Comparison of ENCODE assay signal across 12 cellular contexts in the genomic region with DNA sequence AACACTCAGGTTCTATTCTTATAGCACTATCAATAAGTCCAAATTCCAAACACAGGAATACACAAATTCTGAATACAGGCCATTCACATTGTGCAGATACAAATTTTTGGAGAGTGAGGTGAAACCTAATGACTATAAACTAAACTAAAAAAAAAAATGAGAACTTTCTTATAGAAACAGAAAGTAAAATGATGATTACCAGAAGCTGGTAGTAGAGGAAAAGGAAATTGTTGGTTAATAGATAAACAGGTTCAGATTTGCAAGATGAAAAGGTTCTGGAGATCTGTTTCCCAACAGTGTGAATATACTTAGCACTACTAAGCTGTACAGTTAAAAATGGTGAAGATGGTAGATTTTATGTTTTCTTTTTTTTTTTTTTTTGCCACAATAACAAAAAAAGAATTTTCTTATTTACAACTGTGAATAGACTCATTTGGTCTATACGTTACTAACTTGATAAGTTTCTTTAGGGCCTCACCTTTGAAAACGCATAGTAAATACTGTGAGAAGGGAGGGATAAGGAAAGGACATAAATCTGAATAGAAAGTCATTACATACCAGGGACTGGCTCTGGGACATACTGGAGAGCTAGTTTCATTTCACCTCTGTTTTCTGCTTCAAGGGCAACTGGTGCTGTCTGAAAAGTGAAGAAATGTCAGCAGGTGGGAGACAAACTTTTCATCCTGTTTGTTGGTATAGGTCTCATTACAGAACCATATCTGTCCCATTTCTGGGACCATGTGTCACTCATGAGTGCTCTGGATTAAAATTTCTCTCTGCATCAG. TPM values are rescaled to one million over a fixed set of nuclear protein-coding genes. Genes with fewer than 3 reads are reported as not detected.
DNase-seq lines count a peak whose midpoint lies in the region; ATAC-seq, FAIRE-seq and TF ChIP-seq lines count a peak whose summit lies in the region.
"Had no signal": no experiment of that assay in that cellular context is flagged by ENCODE, and none has a peak within 500 bp of the region (broad histone marks: within the 10 kb centered on the region; RNA-seq: fewer than 3 reads in every experiment).

No MANE protein-coding gene starts in this region.

- H3K4me3 Mint-ChIP-seq in CD4-positive, alpha-beta memory T cell, result peak overlapping the region in 7 of 8 donors; percentile 32 to 72 (median 61)
- peak overlapping the region; percentile 36 for H3K4me3 Mint-ChIP-seq in activated CD8-positive, alpha-beta T cell treated with anti-CD3 and anti-CD28 coated beads for 36 hours

- H3K4me1 ChIP-seq in CD4-positive, alpha-beta memory T cell (ENCODE audit: insufficient read depth, low read length), result peaks cover 25% of the 10 kb centered on the region

- no peak for TF ChIP-seq CTCF in activated CD8-positive, alpha-beta T cell treated with anti-CD3 and anti-CD28 coated beads for 36 hours (IDR thresholded peaks at IDR 0.05)

- ATAC-seq in GM19395 (IDR thresholded peaks at IDR 0.05; ENCODE audit: unreplicated experiment) (peak; percentile 96), HG03025 (IDR thresholded peaks at IDR 0.05; ENCODE audit: low FRiP score, unreplicated experiment) (peak; percentile 73), left cardiac atrium (no peak)
- peak; percentile 67 for ATAC-seq in activated CD8-positive, alpha-beta T cell treated with anti-CD3 and anti-CD28 coated beads for 36 hours

- peaks cover 17 to 24% of the 10 kb centered on the region in 2 donors for H3K36me3 Mint-ChIP-seq in CD4-positive, alpha-beta memory T cell
- H3K36me3 Mint-ChIP-seq in activated CD8-positive, alpha-beta T cell treated with anti-CD3 and anti-CD28 coated beads for 36 hours (ENCODE audit: low read depth), result no peaks in the 10 kb centered on the region
- H3K36me3 Mint-ChIP-seq: CD14-positive monocyte had no signal

- POLR2A ChIA-PET in CD4-positive, alpha-beta memory T cell (lab: Charles Lee; ENCODE audit: partially characterized antibody), result interaction anchor here (0.6 to 1.8 kb wide), 9 partner anchors 9 to 163 kb away, joined by 3 to 5 read pairs (median 3); a partner anchor contains a TSS
- POLR2A ChIA-PET in activated CD8-positive, alpha-beta T cell treated with anti-CD3 and anti-CD28 coated beads for 36 hours (lab: Charles Lee), result interaction anchor here (0.8 to 1.1 kb wide), 4 partner anchors 8 to 80 kb away, joined by 3 to 4 read pairs (median 3); a partner anchor contains a TSS

- peak overlapping the region in 1 of 2 donors; percentile 7 for H3K4me3 ChIP-seq in CD4-positive, alpha-beta memory T cell (ENCODE audit: low read length in 2 of 2)
- H3K4me3 ChIP-seq: transverse colon had no signal

- intact Hi-C loops in CD4-positive, alpha-beta memory T cell (cut with micrococcal nuclease), result loop anchor here (2.0 to 10.0 kb wide), 2 partner anchors 51 to 295 kb away; no protein-coding TSS in a partner anchor
- intact Hi-C loops in activated CD8-positive, alpha-beta T cell treated with anti-CD3 and anti-CD28 coated beads for 36 hours (cut with micrococcal nuclease), result loop anchor here (5.0 kb wide), 1 partner anchor 47 kb away; no protein-coding TSS in a partner anchor
- intact Hi-C loops in left cardiac atrium (cut with DNase I), result loop anchor here (5.0 to 10.0 kb wide), 2 partner anchors 122 to 125 kb away; no protein-coding TSS in a partner anchor

- CTCF ChIA-PET in CD4-positive, alpha-beta memory T cell (lab: Charles Lee; ENCODE audit: partially characterized antibody), result interaction anchor here (1.3 to 4.2 kb wide), 4 partner anchors 13 to 155 kb away, joined by 3 to 20 read pairs (median 8); a partner anchor contains a TSS
- CTCF ChIA-PET in activated CD8-positive, alpha-beta T cell treated with anti-CD3 and anti-CD28 coated beads for 36 hours (lab: Charles Lee), result interaction anchor here (0.7 to 1.4 kb wide), 5 partner anchors 15 to 571 kb away, joined by 3 to 4 read pairs (median 4); a partner anchor contains a TSS

- H3K9me3 ChIP-seq in CD4-positive, alpha-beta memory T cell (ENCODE audit: control insufficient read depth in 1 of 2, low read length in 2 of 2), result no peaks in the 10 kb centered on the region
- H3K9me3 ChIP-seq: transverse colon had no signal

- no peak overlapping the region for H3K27ac ChIP-seq in CD4-positive, alpha-beta memory T cell (ENCODE audit: low read depth, low read length)
- H3K27ac ChIP-seq: transverse colon had no signal

- H3K36me3 ChIP-seq in CD4-positive, alpha-beta memory T cell (ENCODE audit: insufficient read depth, low read length), result no peaks in the 10 kb centered on the region
- H3K36me3 ChIP-seq: transverse colon had no signal

- H3K4me1 Mint-ChIP-seq in CD4-positive, alpha-beta memory T cell, result peaks cover 21 to 32% (median 23%) of the 10 kb centered on the region in 4 donors
- H3K4me1 Mint-ChIP-seq in activated CD8-positive, alpha-beta T cell treated with anti-CD3 and anti-CD28 coated beads for 36 hours (ENCODE audit: low read depth), result peaks cover 28% of the 10 kb centered on the region

- H3K9me3 Mint-ChIP-seq in CD4-positive, alpha-beta memory T cell, result no peaks in the 10 kb centered on the region
- H3K9me3 Mint-ChIP-seq in activated CD8-positive, alpha-beta T cell treated with anti-CD3 and anti-CD28 coated beads for 36 hours, result no peaks in the 10 kb centered on the region

- no peaks in the 10 kb centered on the region for H3K27me3 Mint-ChIP-seq in CD4-positive, alpha-beta memory T cell
- H3K27me3 Mint-ChIP-seq in activated CD8-positive, alpha-beta T cell treated with anti-CD3 and anti-CD28 coated beads for 36 hours, result no peaks in the 10 kb centered on the region

- no peak for FAIRE-seq in RCC 7860 (lab: Jason Lieb, UNC)

- H3K27me3 ChIP-seq in CD4-positive, alpha-beta memory T cell (ENCODE audit: insufficient read depth, low read length), result no peaks in the 10 kb centered on the region
- H3K27me3 ChIP-seq: transverse colon had no signal

- peak overlapping the region; percentile 40 to 87 (median 68) for H3K27ac Mint-ChIP-seq in CD4-positive, alpha-beta memory T cell
- H3K27ac Mint-ChIP-seq in activated CD8-positive, alpha-beta T cell treated with anti-CD3 and anti-CD28 coated beads for 36 hours, result peak overlapping the region; percentile 81

- DNase-seq in CD4-positive, alpha-beta memory T cell, result peak in 4 of 5 donors; percentile 32 to 53 (median 40)
- DNase-seq in activated CD8-positive, alpha-beta T cell treated with anti-CD3 and anti-CD28 coated beads for 36 hours, result no peak
- no peak for DNase-seq in left cardiac atrium
- DNase-seq in RCC 7860 (ENCODE audit: low spot score), result no peak
- DNase-seq in activated gamma-delta T cell treated with Interleukin-2 at 50 U/mL for 16 hours, result no peak
- DNase-seq in NCI-H2171 treated with DMSO at 0.1 percent for 48 hours (lab: John Stamatoyannopoulos, UW), result no peak
- DNase-seq: NCI-H524 treated with DMSO at 0.1 percent for 48 hours, transverse colon had no signal

RNA-seq across cellular contexts. Expression of a gene that starts 14.2 kb away (rescaled TPM):
- under 1 TPM; 0.22 to 0.70 TPM for total RNA-seq in CD4-positive, alpha-beta memory T cell
- not detected for polyA plus RNA-seq in CD4-positive, alpha-beta memory T cell
- total RNA-seq in activated CD8-positive, alpha-beta T cell treated with anti-CD3 and anti-CD28 coated beads for 36 hours, result under 1 TPM in 1 of 2 experiments, not detected in 1; 0.36 TPM
- total RNA-seq in left cardiac atrium, result 1 to 10 TPM in 1 of 2 donors, under 1 TPM in 1; 0.39 to 1.0 TPM
- total RNA-seq: activated CD8-positive, alpha-beta memory T cell treated with anti-CD3 and anti-CD28 coated beads for 36 hours had no signal
- polyA plus RNA-seq: CD14-positive monocyte had no signal

RNA-seq across cellular contexts. Expression of a gene that starts 35.2 kb away (rescaled TPM):
- total RNA-seq in CD4-positive, alpha-beta memory T cell, result 100 to 1,000 TPM; 103 to 105 TPM
- polyA plus RNA-seq in CD4-positive, alpha-beta memory T cell, result 10 to 100 TPM in 1 of 2 donors, 1 to 10 TPM in 1; 7.6 to 13.7 TPM
- total RNA-seq in activated CD8-positive, alpha-beta T cell treated with anti-CD3 and anti-CD28 coated beads for 36 hours, result 10 to 100 TPM; 44.8 to 46.5 TPM
- total RNA-seq in left cardiac atrium, result 10 to 100 TPM; 13.8 to 17.1 TPM

RNA-seq across cellular contexts. Expression of a gene that starts 52.4 kb away (rescaled TPM):
- 10 to 100 TPM; 17.4 to 17.5 TPM for total RNA-seq in CD4-positive, alpha-beta memory T cell
- polyA plus RNA-seq in CD4-positive, alpha-beta memory T cell, result 10 to 100 TPM; 67.2 to 70.0 TPM
- total RNA-seq in activated CD8-positive, alpha-beta T cell treated with anti-CD3 and anti-CD28 coated beads for 36 hours, result 10 to 100 TPM; 47.3 to 48.9 TPM
- total RNA-seq in left cardiac atrium, result 10 to 100 TPM; 59.8 to 61.5 TPM

Comparison
In these comparisons a context has a peak if more than half of its experiments do, and no peak if none do; other contexts are left out.
1. DNase-seq: peak in CD4-positive, alpha-beta memory T cell (4 of 5); none in activated CD8-positive, alpha-beta T cell treated with anti-CD3 and anti-CD28 coated beads for 36 hours (single experiment), left cardiac atrium (single experiment), RCC 7860 (single experiment), activated gamma-delta T cell treated with Interleukin-2 at 50 U/mL for 16 hours (single experiment) and NCI-H2171 treated with DMSO at 0.1 percent for 48 hours (single experiment).
2. ATAC-seq: peak in GM19395 (single experiment), HG03025 (single experiment) and activated CD8-positive, alpha-beta T cell treated with anti-CD3 and anti-CD28 coated beads for 36 hours (single experiment); none in left cardiac atrium (0 of 2).